Comparison of ENCODE assay signal across 1 cellular context in the genomic region with DNA sequence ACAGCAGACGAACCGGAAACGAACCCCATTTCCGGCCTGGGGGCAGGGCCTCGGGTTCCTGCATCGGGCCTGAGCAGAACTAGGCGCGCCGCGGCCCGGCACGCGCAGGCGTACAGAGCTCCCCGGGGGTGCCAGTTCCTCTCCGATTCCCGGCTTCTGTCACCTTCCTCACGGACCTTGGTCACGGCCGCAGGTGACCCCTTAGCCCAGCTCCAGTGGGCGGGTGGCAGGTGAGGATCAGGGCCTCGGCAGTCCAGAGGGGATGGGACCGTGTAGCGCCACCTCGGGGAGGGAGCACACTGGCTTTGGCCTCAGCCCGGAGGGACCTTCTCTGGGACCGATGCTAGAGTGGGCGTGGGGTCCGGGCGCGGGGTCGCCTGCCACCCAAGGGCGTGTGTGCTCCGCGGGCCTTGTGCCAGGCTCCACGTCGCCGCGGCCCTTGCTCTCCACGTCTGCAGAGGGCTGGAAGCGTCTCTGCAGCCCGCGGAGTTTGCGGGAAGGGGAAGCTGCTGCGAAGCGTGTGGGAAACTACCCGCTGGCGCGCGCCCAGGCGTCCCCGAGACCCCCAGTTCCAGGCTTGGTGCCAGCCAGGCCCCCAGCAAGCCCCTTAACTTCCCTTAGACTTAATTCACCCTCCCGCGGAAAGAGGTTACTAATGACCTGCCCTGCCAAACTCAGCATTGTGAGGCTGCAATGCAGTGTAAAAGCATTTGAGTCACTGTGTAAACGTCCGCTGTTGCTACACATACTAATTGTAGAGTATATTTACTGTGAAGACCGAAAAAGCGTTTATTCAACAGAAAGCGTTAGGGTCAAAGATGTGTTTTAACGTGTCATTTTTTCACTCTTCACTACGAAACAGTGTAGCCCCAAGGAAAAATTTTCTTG.
A peak's percentile ranks its signal among the peaks of the same experiment; 100 is the strongest.
TF ChIP-seq lines count a peak whose summit lies in the region.

A gene (plus strand): TSS at position 48 of the 888 bp plus-strand sequence. CDS start 7,930 bp downstream, outside the sequence.

TF ChIP-seq in HepG2, 621 proteins besides CTCF, POLR2A, EP300 and RAD21 (continued from another document and continues in another):
- TF ChIP-seq ZFP1 (CRISPR knock-in tag; IDR thresholded peaks at IDR 0.05) (0 out of 2 replicates have a peak, but pooled peaks have one; percentile 23), RBM39 (IDR thresholded peaks at IDR 0.05; ENCODE audit: low read depth, low read length, poor library complexity, severe bottlenecking) (peak; percentile 96), PHF21A (CRISPR knock-in tag; IDR thresholded peaks at IDR 0.05) (peak; percentile 97), SSRP1 (CRISPR knock-in tag; IDR thresholded peaks at IDR 0.05) (peak; percentile 1; the same call in 1 of the 2 replicates), HOXA5 (CRISPR knock-in tag; IDR thresholded peaks at IDR 0.05) (peak; percentile 57; the same call in 1 of the 2 replicates), CEBPG (CRISPR knock-in tag; IDR thresholded peaks at IDR 0.05) (peak; percentile 85), FLYWCH1 (CRISPR knock-in tag; IDR thresholded peaks at IDR 0.05) (no peak), DR1 (CRISPR knock-in tag; IDR thresholded peaks at IDR 0.05) (peak; percentile 90), HNRNPUL1 (IDR thresholded peaks at IDR 0.05; ENCODE audit: low read depth, low read length) (no peak; the same call in 1 of the 2 replicates), ZFY (CRISPR knock-in tag; IDR thresholded peaks at IDR 0.05) (peak; percentile 94), MTF1 (CRISPR knock-in tag; IDR thresholded peaks at IDR 0.05) (no peak), RBAK (CRISPR knock-in tag; IDR thresholded peaks at IDR 0.05) (peak; percentile 49; the same call in 1 of the 2 replicates), TAF15 (IDR thresholded peaks at IDR 0.05; ENCODE audit: low read depth, low read length, poor library complexity, severe bottlenecking) (peak; percentile 96), ZNF879 (CRISPR knock-in tag; IDR thresholded peaks at IDR 0.05) (0 out of 2 replicates have a peak, but pooled peaks have one; percentile 54), KMT2B (CRISPR knock-in tag; IDR thresholded peaks at IDR 0.05) (peak; percentile 92), ZNF124 (CRISPR knock-in tag; IDR thresholded peaks at IDR 0.05) (peak; percentile 81), NCOR1 (IDR thresholded peaks at IDR 0.05; ENCODE audit: borderline replicate concordance, low read length) (peak; percentile 89; the same call in 1 of the 2 replicates), ZNF30 (CRISPR knock-in tag; IDR thresholded peaks at IDR 0.05) (0 out of 2 replicates have a peak, but pooled peaks have one; percentile 34), ARNTL (CRISPR knock-in tag; IDR thresholded peaks at IDR 0.05) (peak; percentile 75; the same call in 1 of the 2 replicates), SRSF9 (IDR thresholded peaks at IDR 0.05; ENCODE audit: borderline replicate concordance, insufficient read depth, low read depth, low read length, poor library complexity, severe bottlenecking) (no peak), EEA1 (CRISPR knock-in tag; IDR thresholded peaks at IDR 0.05; ENCODE audit: borderline replicate concordance) (0 out of 2 replicates have a peak, but pooled peaks have one; percentile 38), CCAR2 (optimal IDR thresholded peaks at IDR 0.05; ENCODE audit: low read depth, low read length) (no peak), ZMYM4 (CRISPR knock-in tag; IDR thresholded peaks at IDR 0.05) (peak; percentile 91)
- TF ChIP-seq, protein P1, sequence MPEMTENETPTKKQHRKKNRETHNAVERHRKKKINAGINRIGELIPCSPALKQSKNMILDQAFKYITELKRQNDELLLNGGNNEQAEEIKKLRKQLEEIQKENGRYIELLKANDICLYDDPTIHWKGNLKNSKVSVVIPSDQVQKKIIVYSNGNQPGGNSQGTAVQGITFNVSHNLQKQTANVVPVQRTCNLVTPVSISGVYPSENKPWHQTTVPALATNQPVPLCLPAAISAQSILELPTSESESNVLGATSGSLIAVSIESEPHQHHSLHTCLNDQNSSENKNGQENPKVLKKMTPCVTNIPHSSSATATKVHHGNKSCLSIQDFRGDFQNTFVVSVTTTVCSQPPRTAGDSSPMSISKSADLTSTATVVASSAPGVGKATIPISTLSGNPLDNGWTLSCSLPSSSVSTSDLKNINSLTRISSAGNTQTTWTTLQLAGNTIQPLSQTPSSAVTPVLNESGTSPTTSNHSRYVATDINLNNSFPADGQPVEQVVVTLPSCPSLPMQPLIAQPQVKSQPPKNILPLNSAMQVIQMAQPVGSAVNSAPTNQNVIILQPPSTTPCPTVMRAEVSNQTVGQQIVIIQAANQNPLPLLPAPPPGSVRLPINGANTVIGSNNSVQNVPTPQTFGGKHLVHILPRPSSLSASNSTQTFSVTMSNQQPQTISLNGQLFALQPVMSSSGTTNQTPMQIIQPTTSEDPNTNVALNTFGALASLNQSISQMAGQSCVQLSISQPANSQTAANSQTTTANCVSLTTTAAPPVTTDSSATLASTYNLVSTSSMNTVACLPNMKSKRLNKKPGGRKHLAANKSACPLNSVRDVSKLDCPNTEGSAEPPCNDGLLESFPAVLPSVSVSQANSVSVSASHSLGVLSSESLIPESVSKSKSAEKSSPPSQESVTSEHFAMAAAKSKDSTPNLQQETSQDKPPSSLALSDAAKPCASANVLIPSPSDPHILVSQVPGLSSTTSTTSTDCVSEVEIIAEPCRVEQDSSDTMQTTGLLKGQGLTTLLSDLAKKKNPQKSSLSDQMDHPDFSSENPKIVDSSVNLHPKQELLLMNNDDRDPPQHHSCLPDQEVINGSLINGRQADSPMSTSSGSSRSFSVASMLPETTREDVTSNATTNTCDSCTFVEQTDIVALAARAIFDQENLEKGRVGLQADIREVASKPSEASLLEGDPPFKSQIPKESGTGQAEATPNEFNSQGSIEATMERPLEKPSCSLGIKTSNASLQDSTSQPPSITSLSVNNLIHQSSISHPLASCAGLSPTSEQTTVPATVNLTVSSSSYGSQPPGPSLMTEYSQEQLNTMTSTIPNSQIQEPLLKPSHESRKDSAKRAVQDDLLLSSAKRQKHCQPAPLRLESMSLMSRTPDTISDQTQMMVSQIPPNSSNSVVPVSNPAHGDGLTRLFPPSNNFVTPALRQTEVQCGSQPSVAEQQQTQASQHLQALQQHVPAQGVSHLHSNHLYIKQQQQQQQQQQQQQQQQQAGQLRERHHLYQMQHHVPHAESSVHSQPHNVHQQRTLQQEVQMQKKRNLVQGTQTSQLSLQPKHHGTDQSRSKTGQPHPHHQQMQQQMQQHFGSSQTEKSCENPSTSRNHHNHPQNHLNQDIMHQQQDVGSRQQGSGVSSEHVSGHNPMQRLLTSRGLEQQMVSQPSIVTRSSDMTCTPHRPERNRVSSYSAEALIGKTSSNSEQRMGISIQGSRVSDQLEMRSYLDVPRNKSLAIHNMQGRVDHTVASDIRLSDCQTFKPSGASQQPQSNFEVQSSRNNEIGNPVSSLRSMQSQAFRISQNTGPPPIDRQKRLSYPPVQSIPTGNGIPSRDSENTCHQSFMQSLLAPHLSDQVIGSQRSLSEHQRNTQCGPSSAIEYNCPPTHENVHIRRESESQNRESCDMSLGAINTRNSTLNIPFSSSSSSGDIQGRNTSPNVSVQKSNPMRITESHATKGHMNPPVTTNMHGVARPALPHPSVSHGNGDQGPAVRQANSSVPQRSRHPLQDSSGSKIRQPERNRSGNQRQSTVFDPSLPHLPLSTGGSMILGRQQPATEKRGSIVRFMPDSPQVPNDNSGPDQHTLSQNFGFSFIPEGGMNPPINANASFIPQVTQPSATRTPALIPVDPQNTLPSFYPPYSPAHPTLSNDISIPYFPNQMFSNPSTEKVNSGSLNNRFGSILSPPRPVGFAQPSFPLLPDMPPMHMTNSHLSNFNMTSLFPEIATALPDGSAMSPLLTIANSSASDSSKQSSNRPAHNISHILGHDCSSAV (CRISPR knock-in tag; IDR thresholded peaks at IDR 0.05; ENCODE audit: borderline replicate concordance) = peak; percentile 95; the same call in 1 of the 2 replicates
- TF ChIP-seq, protein P2, sequence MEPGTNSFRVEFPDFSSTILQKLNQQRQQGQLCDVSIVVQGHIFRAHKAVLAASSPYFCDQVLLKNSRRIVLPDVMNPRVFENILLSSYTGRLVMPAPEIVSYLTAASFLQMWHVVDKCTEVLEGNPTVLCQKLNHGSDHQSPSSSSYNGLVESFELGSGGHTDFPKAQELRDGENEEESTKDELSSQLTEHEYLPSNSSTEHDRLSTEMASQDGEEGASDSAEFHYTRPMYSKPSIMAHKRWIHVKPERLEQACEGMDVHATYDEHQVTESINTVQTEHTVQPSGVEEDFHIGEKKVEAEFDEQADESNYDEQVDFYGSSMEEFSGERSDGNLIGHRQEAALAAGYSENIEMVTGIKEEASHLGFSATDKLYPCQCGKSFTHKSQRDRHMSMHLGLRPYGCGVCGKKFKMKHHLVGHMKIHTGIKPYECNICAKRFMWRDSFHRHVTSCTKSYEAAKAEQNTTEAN (CRISPR knock-in tag; conservative IDR thresholded peaks at IDR 0.05) = peak; percentile 70
- TF ChIP-seq, protein P3, sequence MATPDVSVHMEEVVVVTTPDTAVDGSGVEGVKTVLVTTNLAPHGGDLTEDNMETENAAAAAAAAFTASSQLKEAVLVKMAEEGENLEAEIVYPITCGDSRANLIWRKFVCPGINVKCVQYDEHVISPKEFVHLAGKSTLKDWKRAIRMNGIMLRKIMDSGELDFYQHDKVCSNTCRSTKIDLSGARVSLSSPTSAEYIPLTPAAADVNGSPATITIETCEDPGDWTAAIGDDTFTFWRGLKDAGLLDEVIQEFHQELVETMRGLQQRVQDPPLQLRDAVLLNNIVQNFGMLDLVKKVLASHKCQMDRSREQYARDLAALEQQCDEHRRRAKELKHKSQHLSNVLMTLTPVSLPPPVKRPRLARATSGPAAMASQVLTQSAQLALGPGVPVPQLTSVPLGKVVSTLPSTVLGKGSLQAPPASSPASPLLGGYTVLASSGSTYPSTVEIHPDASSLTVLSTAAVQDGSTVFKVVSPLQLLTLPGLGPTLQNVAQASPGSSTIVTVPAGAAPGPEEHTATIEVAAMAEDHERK (CRISPR knock-in tag; IDR thresholded peaks at IDR 0.05; ENCODE audit: low read depth) = 0 out of 2 replicates have a peak, but pooled peaks have one; percentile 20
- TF ChIP-seq, protein P4, sequence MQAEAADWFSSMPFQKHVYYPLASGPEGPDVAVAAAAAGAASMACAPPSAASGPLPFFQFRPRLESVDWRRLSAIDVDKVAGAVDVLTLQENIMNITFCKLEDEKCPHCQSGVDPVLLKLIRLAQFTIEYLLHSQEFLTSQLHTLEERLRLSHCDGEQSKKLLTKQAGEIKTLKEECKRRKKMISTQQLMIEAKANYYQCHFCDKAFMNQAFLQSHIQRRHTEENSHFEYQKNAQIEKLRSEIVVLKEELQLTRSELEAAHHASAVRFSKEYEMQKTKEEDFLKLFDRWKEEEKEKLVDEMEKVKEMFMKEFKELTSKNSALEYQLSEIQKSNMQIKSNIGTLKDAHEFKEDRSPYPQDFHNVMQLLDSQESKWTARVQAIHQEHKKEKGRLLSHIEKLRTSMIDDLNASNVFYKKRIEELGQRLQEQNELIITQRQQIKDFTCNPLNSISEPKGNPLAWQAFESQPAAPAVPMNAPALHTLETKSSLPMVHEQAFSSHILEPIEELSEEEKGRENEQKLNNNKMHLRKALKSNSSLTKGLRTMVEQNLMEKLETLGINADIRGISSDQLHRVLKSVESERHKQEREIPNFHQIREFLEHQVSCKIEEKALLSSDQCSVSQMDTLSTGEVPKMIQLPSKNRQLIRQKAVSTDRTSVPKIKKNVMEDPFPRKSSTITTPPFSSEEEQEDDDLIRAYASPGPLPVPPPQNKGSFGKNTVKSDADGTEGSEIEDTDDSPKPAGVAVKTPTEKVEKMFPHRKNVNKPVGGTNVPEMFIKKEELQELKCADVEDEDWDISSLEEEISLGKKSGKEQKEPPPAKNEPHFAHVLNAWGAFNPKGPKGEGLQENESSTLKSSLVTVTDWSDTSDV (CRISPR knock-in tag; IDR thresholded peaks at IDR 0.05) = peak; percentile 99
- TF ChIP-seq, protein P5, sequence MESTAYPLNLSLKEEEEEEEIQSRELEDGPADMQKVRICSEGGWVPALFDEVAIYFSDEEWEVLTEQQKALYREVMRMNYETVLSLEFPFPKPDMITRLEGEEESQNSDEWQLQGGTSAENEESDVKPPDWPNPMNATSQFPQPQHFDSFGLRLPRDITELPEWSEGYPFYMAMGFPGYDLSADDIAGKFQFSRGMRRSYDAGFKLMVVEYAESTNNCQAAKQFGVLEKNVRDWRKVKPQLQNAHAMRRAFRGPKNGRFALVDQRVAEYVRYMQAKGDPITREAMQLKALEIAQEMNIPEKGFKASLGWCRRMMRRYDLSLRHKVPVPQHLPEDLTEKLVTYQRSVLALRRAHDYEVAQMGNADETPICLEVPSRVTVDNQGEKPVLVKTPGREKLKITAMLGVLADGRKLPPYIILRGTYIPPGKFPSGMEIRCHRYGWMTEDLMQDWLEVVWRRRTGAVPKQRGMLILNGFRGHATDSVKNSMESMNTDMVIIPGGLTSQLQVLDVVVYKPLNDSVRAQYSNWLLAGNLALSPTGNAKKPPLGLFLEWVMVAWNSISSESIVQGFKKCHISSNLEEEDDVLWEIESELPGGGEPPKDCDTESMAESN (CRISPR knock-in tag; conservative IDR thresholded peaks at IDR 0.05) = peak; percentile 97
- TF ChIP-seq, protein P6, sequence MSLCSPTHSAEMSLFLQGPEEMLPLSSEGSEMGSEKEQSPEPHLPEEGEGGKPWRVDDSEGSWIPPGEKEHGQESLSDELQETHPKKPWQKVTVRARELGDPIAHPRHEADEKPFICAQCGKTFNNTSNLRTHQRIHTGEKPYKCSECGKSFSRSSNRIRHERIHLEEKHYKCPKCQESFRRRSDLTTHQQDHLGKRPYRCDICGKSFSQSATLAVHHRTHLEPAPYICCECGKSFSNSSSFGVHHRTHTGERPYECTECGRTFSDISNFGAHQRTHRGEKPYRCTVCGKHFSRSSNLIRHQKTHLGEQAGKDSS (CRISPR knock-in tag; IDR thresholded peaks at IDR 0.05; ENCODE audit: borderline replicate concordance, low read depth) = no peak; the same call in none of the 2 replicates
- TF ChIP-seq, protein P7, sequence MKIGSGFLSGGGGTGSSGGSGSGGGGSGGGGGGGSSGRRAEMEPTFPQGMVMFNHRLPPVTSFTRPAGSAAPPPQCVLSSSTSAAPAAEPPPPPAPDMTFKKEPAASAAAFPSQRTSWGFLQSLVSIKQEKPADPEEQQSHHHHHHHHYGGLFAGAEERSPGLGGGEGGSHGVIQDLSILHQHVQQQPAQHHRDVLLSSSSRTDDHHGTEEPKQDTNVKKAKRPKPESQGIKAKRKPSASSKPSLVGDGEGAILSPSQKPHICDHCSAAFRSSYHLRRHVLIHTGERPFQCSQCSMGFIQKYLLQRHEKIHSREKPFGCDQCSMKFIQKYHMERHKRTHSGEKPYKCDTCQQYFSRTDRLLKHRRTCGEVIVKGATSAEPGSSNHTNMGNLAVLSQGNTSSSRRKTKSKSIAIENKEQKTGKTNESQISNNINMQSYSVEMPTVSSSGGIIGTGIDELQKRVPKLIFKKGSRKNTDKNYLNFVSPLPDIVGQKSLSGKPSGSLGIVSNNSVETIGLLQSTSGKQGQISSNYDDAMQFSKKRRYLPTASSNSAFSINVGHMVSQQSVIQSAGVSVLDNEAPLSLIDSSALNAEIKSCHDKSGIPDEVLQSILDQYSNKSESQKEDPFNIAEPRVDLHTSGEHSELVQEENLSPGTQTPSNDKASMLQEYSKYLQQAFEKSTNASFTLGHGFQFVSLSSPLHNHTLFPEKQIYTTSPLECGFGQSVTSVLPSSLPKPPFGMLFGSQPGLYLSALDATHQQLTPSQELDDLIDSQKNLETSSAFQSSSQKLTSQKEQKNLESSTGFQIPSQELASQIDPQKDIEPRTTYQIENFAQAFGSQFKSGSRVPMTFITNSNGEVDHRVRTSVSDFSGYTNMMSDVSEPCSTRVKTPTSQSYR (CRISPR knock-in tag; IDR thresholded peaks at IDR 0.05; ENCODE audit: borderline replicate concordance) = peak; percentile 96
- TF ChIP-seq, protein P8, sequence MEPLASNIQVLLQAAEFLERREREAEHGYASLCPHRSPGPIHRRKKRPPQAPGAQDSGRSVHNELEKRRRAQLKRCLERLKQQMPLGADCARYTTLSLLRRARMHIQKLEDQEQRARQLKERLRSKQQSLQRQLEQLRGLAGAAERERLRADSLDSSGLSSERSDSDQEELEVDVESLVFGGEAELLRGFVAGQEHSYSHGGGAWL (CRISPR knock-in tag; IDR thresholded peaks at IDR 0.05) = peak; percentile 94
